ENCODE assay signal across 10 cellular contexts in genomic region chr19:341386-342127, GRCh38. TPM values are rescaled to one million over a fixed set of nuclear protein-coding genes. Genes with fewer than 3 reads are reported as not detected.
DNase-seq lines count a peak whose midpoint lies in the region; ATAC-seq and TF ChIP-seq lines count a peak whose summit lies in the region.
"Had no signal": no experiment of that assay in that cellular context is flagged by ENCODE, and none has a peak within 500 bp of the region (broad histone marks: within the 10 kb centered on the region; RNA-seq: fewer than 3 reads in every experiment).

No MANE protein-coding gene starts in this region.

- H3K27ac Mint-ChIP-seq in CD14-positive monocyte (peak overlapping the region in 5 of 7 donors; percentile 76 to 97 (median 93)), IgD-negative memory B cell (peak overlapping the region in 2 of 3 donors; percentile 29 to 65), endothelial cell (ENCODE audit: unreplicated experiment) (peak overlapping the region; percentile 44), neural progenitor cell (no peak overlapping the region)

- H4K20me1 ChIP-seq in neural progenitor cell (ENCODE audit: low read depth), result peaks cover 62% of the 10 kb centered on the region

- H3K79me2 ChIP-seq in neural progenitor cell (ENCODE audit: low read depth), result peaks cover 77% of the 10 kb centered on the region

- no peak for DNase-seq in CD14-positive monocyte (ENCODE audit: low spot score)
- no peak for DNase-seq in endothelial cell (ENCODE audit: low spot score)
- DNase-seq in neural progenitor cell (ENCODE audit: low spot score), result no peak
- no peak for DNase-seq in activated CD8-positive, alpha-beta memory T cell treated with anti-CD3 and anti-CD28 coated beads, Interleukin-2, amount 50 U/mL, for 48 hours
- DNase-seq in DMS 273 treated with DMSO at 0.1 percent for 48 hours (lab: John Stamatoyannopoulos, UW), result no peak
- DNase-seq in Ammon's horn (ENCODE audit: low spot score), result no peak
- DNase-seq: NCI-H2081 treated with DMSO at 0.1 percent for 48 hours had no signal

- H3K4me3 Mint-ChIP-seq in CD14-positive monocyte (peak overlapping the region; percentile 24 to 87), IgD-negative memory B cell (peak overlapping the region in 3 of 4 donors; percentile 34 to 75 (median 58)), endothelial cell (ENCODE audit: unreplicated experiment) (peak overlapping the region; percentile 42), neural progenitor cell (peak overlapping the region; percentile 63)

- no peaks in the 10 kb centered on the region for H3K36me3 ChIP-seq in neural progenitor cell

- H3K36me3 Mint-ChIP-seq in CD14-positive monocyte (peaks cover 21 to 25% of the 10 kb centered on the region in 2 donors), IgD-negative memory B cell (peaks cover 11% of the 10 kb centered on the region), endothelial cell (ENCODE audit: low read depth, unreplicated experiment) (peaks cover 37% of the 10 kb centered on the region), neural progenitor cell (peaks cover 55% of the 10 kb centered on the region)

- H3K4me3 ChIP-seq in neural progenitor cell, result no peak overlapping the region

- peak overlapping the region; percentile 13 for H3K4me2 ChIP-seq in neural progenitor cell

- H3K4me1 ChIP-seq in neural progenitor cell, result peaks cover 9% of the 10 kb centered on the region

- H3K9ac ChIP-seq in neural progenitor cell, result peak overlapping the region; percentile 27

- no peaks in the 10 kb centered on the region for H3F3A ChIP-seq in neural progenitor cell (ENCODE audit: low read depth)

- H3K9me3 ChIP-seq in neural progenitor cell (ENCODE audit: low read depth), result no peaks in the 10 kb centered on the region

- no peak overlapping the region for H3K27ac ChIP-seq in neural progenitor cell

- intact Hi-C loops in CD14-positive monocyte (cut with micrococcal nuclease), result loop anchor here (5.0 to 10.0 kb wide), 2 partner anchors 143 to 166 kb away; partner anchors contain the start of gene TPGS1 (in 1 of the 2)

- TF ChIP-seq CTCF in CD14-positive monocyte (IDR thresholded peaks at IDR 0.05) (no peak), endothelial cell (IDR thresholded peaks at IDR 0.05; ENCODE audit: unreplicated experiment) (no peak), neural progenitor cell (IDR thresholded peaks at IDR 0.05) (no peak)

- peaks cover 72% of the 10 kb centered on the region for H3K4me1 Mint-ChIP-seq in CD14-positive monocyte
- H3K4me1 Mint-ChIP-seq in IgD-negative memory B cell, result peaks cover 8 to 46% (median 12%) of the 10 kb centered on the region in 3 donors
- peaks cover 41% of the 10 kb centered on the region for H3K4me1 Mint-ChIP-seq in endothelial cell (ENCODE audit: unreplicated experiment)
- H3K4me1 Mint-ChIP-seq in neural progenitor cell, result peaks cover 27% of the 10 kb centered on the region

- ATAC-seq in GM18870 (IDR thresholded peaks at IDR 0.05; ENCODE audit: unreplicated experiment), result no peak
- ATAC-seq: activated CD4-positive, CD25-positive, alpha-beta regulatory T cell treated with anti-CD3 and anti-CD28 coated beads, Interleukin-2, amount 50 U/mL, for 24 hours had no signal

- H2AFZ ChIP-seq in neural progenitor cell (replicated peaks), result no peak overlapping the region

- H3K9me3 Mint-ChIP-seq in CD14-positive monocyte (peaks cover 0 to 8% (median 5%) of the 10 kb centered on the region in 7 donors), IgD-negative memory B cell (no peaks in the 10 kb centered on the region), endothelial cell (ENCODE audit: unreplicated experiment) (no peaks in the 10 kb centered on the region), neural progenitor cell (peaks cover 36% of the 10 kb centered on the region)

- H3K27me3 ChIP-seq in neural progenitor cell, result peaks cover 14% of the 10 kb centered on the region

- H3K27me3 Mint-ChIP-seq in CD14-positive monocyte (ENCODE audit: low read depth in 3 of 3), result peaks cover 11 to 21% (median 20%) of the 10 kb centered on the region in 3 donors
- H3K27me3 Mint-ChIP-seq in IgD-negative memory B cell, result no peaks in the 10 kb centered on the region
- peaks cover 21% of the 10 kb centered on the region for H3K27me3 Mint-ChIP-seq in endothelial cell (ENCODE audit: unreplicated experiment)
- peaks cover 7% of the 10 kb centered on the region for H3K27me3 Mint-ChIP-seq in neural progenitor cell (ENCODE audit: insufficient read depth, low read depth)

RNA-seq across cellular contexts. Expression of gene MIER2, which starts 3.0 kb away (rescaled TPM):
- 1 to 10 TPM; 3.6 to 6.9 TPM for polyA plus RNA-seq in CD14-positive monocyte
- polyA plus RNA-seq in IgD-negative memory B cell, result 7.5 TPM
- total RNA-seq in endothelial cell (ENCODE audit: unreplicated experiment), result 44.1 TPM
- 12.9 and 20.6 TPM in 2 replicates for total RNA-seq in neural progenitor cell (ENCODE audit: low replicate concordance)

RNA-seq across cellular contexts. Expression of gene PLPP2, which starts 50.4 kb away (rescaled TPM):
- polyA plus RNA-seq in CD14-positive monocyte (not detected), IgD-negative memory B cell (0.53 TPM)
- total RNA-seq in endothelial cell (ENCODE audit: unreplicated experiment) (26.2 TPM), neural progenitor cell (ENCODE audit: low replicate concordance) (2.5 TPM in 1 of 2 replicates, not detected in the other)
